10 cellular contexts compared by ENCODE assay signal in genomic region chr18:22872894-22873537, GRCh38.
A peak's percentile ranks its signal among the peaks of the same experiment; 100 is the strongest.
DNase-seq lines count a peak whose midpoint lies in the region; ATAC-seq, FAIRE-seq and TF ChIP-seq lines count a peak whose summit lies in the region.
"Had no signal": no experiment of that assay in that cellular context is flagged by ENCODE, and none has a peak within 500 bp of the region (broad histone marks: within the 10 kb centered on the region; RNA-seq: fewer than 3 reads in every experiment).

No MANE protein-coding gene starts in this region.

- peak overlapping the region in 2 of 10 donors; percentile 1 to 28 for H3K27ac Mint-ChIP-seq in naive thymus-derived CD8-positive, alpha-beta T cell

- TF ChIP-seq POLR2A in upper lobe of left lung (IDR thresholded peaks at IDR 0.05), result no peak

- TF ChIP-seq EP300 in upper lobe of left lung (IDR thresholded peaks at IDR 0.05), result no peak

- FAIRE-seq in GM19239 (lab: Jason Lieb, UNC), result peak; percentile 78

- WGBS in upper lobe of left lung, 2 donors, result 33 to 46% methylated on average over 8 of the region's 8 CpGs

- H3K27ac ChIP-seq in upper lobe of left lung, result peak overlapping the region in 2 of 4 donors; percentile 9 to 54
- H3K27ac ChIP-seq: foreskin keratinocyte had no signal

- H3K36me3 Mint-ChIP-seq in naive thymus-derived CD8-positive, alpha-beta T cell, result peaks cover 0 to 2% (median 0%) of the 10 kb centered on the region in 3 donors

- no peaks in the 10 kb centered on the region for H3K9me3 Mint-ChIP-seq in naive thymus-derived CD8-positive, alpha-beta T cell

- H3K27me3 ChIP-seq in upper lobe of left lung, result no peaks in the 10 kb centered on the region
- H3K27me3 ChIP-seq: foreskin keratinocyte had no signal

- POLR2A ChIA-PET in naive thymus-derived CD8-positive, alpha-beta T cell (lab: Charles Lee), result no interaction called here

- DNase-seq in ACHN (peak; percentile 31), GM19239 (ENCODE audit: insufficient read length, low spot score) (peak; percentile 5), HuH-7 (ENCODE audit: low spot score) (peak; percentile 15), fibroblast of villous mesenchyme (ENCODE audit: low read depth) (peak; percentile 48), hypothalamus (lab: John Stamatoyannopoulos, UW) (no peak), upper lobe of left lung (no peak)
- DNase-seq in activated effector memory CD4-positive, alpha-beta T cell treated with anti-CD3 and anti-CD28 coated beads, Interleukin-2, amount 50 U/mL, for 16 hours, result no peak
- no peak for DNase-seq in naive thymus-derived CD8-positive, alpha-beta T cell
- DNase-seq: foreskin keratinocyte; stimulated activated CD4-positive, alpha-beta T cell treated with anti-CD3 and anti-CD28 coated beads, Interleukin-2, amount 100 ng/mL, for 48 hours had no signal

- peaks cover 3 to 14% (median 7%) of the 10 kb centered on the region in 5 donors for H3K27me3 Mint-ChIP-seq in naive thymus-derived CD8-positive, alpha-beta T cell

- H3K4me3 Mint-ChIP-seq in naive thymus-derived CD8-positive, alpha-beta T cell, result peak overlapping the region in 2 of 10 donors; percentile 13 to 50

- no peak for ATAC-seq in upper lobe of left lung (ENCODE audit: low FRiP score in 2 of 2)
- no peak for ATAC-seq in naive thymus-derived CD8-positive, alpha-beta T cell
- ATAC-seq: foreskin keratinocyte had no signal

- TF ChIP-seq CTCF in fibroblast of villous mesenchyme (IDR thresholded peaks at IDR 0.05; ENCODE audit: insufficient read depth, low read depth, low read length), result no peak
- no peak for TF ChIP-seq CTCF in upper lobe of left lung (IDR thresholded peaks at IDR 0.05)

- H3K4me3 ChIP-seq in fibroblast of villous mesenchyme (ENCODE audit: low read depth, low read length) (peak overlapping the region; percentile 26), upper lobe of left lung (peak overlapping the region in 1 of 4 donors; percentile 1)

- no peaks in the 10 kb centered on the region for H3K36me3 ChIP-seq in upper lobe of left lung

- H3K4me1 ChIP-seq in upper lobe of left lung, result peaks cover 0 to 17% (median 7%) of the 10 kb centered on the region in 4 donors

- H3K9me3 ChIP-seq in upper lobe of left lung, result no peaks in the 10 kb centered on the region

- H3K4me1 Mint-ChIP-seq in naive thymus-derived CD8-positive, alpha-beta T cell, result peaks cover 0 to 9% (median 4%) of the 10 kb centered on the region in 4 donors

- in situ Hi-C loops in ACHN (cut with HindIII; ENCODE audit: low pct_ligation_motif_present, low pct_unique_long_range_greater_than_20kb, low sequenced_read_pairs), result no loop called here

Comparison
In these comparisons a context has a peak if more than half of its experiments do, and no peak if none do; other contexts are left out.
1. DNase-seq: peak in ACHN (single experiment), GM19239 (single experiment), HuH-7 (single experiment) and fibroblast of villous mesenchyme (single experiment); none in activated effector memory CD4-positive, alpha-beta T cell treated with anti-CD3 and anti-CD28 coated beads, Interleukin-2, amount 50 U/mL, for 16 hours (single experiment), hypothalamus (0 of 51), upper lobe of left lung (0 of 2) and naive thymus-derived CD8-positive, alpha-beta T cell (0 of 10).